8 cellular contexts compared by ENCODE assay signal in genomic region chr7:131109757-131110293, GRCh38.
DNase-seq lines count a peak whose midpoint lies in the region; ATAC-seq and TF ChIP-seq lines count a peak whose summit lies in the region.

No MANE protein-coding gene starts in this region.

- H3K4me1 ChIP-seq in naive thymus-derived CD4-positive, alpha-beta T cell (ENCODE audit: control insufficient read depth in 2 of 2, insufficient read depth in 2 of 2, low read length in 2 of 2): peaks cover 24 to 31% of the 10 kb centered on the region in 2 donors

- H3K36me3 ChIP-seq in naive thymus-derived CD4-positive, alpha-beta T cell (ENCODE audit: control insufficient read depth in 2 of 3, insufficient read depth in 3 of 3, low read length in 3 of 3): peaks cover 0 to 22% (median 0%) of the 10 kb centered on the region in 3 experiments

- H3K27me3 ChIP-seq in HL-60 (ENCODE audit: insufficient read depth, poor library complexity, severe bottlenecking): no peaks in the 10 kb centered on the region
- no peaks in the 10 kb centered on the region for H3K27me3 ChIP-seq in naive thymus-derived CD4-positive, alpha-beta T cell (ENCODE audit: control insufficient read depth in 2 of 2, insufficient read depth in 2 of 2, low read length in 2 of 2)

- intact Hi-C loops in naive thymus-derived CD4-positive, alpha-beta T cell (cut with micrococcal nuclease): loop anchor here (2.0 to 5.0 kb wide), 7 partner anchors 37 to 1678 kb away; partner anchors contain the start of genes COPG2 (in 1 of the 2), STRIP2 (in 1 of the 2) and UBE2H (in 1 of the 2)

- DNase-seq in NCI-H187 (lab: John Stamatoyannopoulos, UW) (peak; percentile 29 to 58), NCI-H187 treated with DMSO at 0.1 percent for 48 hours (lab: John Stamatoyannopoulos, UW) (no peak), HL-60 (ENCODE audit: low read depth in 1 of 2, low spot score in 1 of 2) (peak; percentile 66 to 86), OCI-M1 (lab: John Stamatoyannopoulos, UW) (peak; percentile 78), fibroblast of gingiva (ENCODE audit: low read depth) (peak; percentile 94)
- peak; percentile 60 to 65 for DNase-seq in activated T-helper 1 cell treated with anti-CD3 and anti-CD28 coated beads, Interleukin-2, amount 50 U/mL, for 16 hours (ENCODE audit: low read depth in 1 of 2, low spot score in 1 of 2)
- peak; percentile 47 to 72 (median 57) for DNase-seq in naive thymus-derived CD4-positive, alpha-beta T cell
- peak; percentile 78 for DNase-seq in stimulated activated naive CD8-positive, alpha-beta T cell treated with anti-CD3 and anti-CD28 coated beads, Interleukin-15, Interleukin-2, amounts not matched to agents 100 U/mL and 50 U/mL, for 24 hours

- no peaks in the 10 kb centered on the region for H3K9me3 ChIP-seq in naive thymus-derived CD4-positive, alpha-beta T cell (ENCODE audit: control insufficient read depth in 2 of 3, low read length in 3 of 3)

- CTCF ChIA-PET in naive thymus-derived CD4-positive, alpha-beta T cell (lab: Charles Lee): interaction anchor here (0.6 to 0.7 kb wide), 2 partner anchors 51 to 216 kb away, joined by 3 read pairs; no protein-coding TSS in a partner anchor

- POLR2A ChIA-PET in naive thymus-derived CD4-positive, alpha-beta T cell (lab: Charles Lee): interaction anchor here (1.1 to 2.1 kb wide), 6 partner anchors 14 to 218 kb away, joined by 3 to 9 read pairs (median 6); partner anchors contain the start of gene MKLN1

- peak overlapping the region; percentile 86 for H3K27ac ChIP-seq in HL-60 (replicated peaks)
- H3K27ac ChIP-seq in naive thymus-derived CD4-positive, alpha-beta T cell (ENCODE audit: low read depth, low read length): peak overlapping the region; percentile 9

- H3K4me3 ChIP-seq in HL-60 (replicated peaks; ENCODE audit: insufficient read depth, low read length): peak overlapping the region; percentile 56
- peak overlapping the region; percentile 54 for H3K4me3 ChIP-seq in naive thymus-derived CD4-positive, alpha-beta T cell (ENCODE audit: low read length)

- peaks cover 0 to 15% (median 9%) of the 10 kb centered on the region in 5 donors for H3K36me3 Mint-ChIP-seq in naive thymus-derived CD4-positive, alpha-beta T cell

- H3K4me3 Mint-ChIP-seq in naive thymus-derived CD4-positive, alpha-beta T cell: peak overlapping the region; percentile 77 to 99 (median 94)

- H3K27ac Mint-ChIP-seq in naive thymus-derived CD4-positive, alpha-beta T cell: peak overlapping the region; percentile 83 to 100 (median 97)

- H3K27me3 Mint-ChIP-seq in naive thymus-derived CD4-positive, alpha-beta T cell: peaks cover 0 to 16% (median 0%) of the 10 kb centered on the region in 5 donors

- H3K4me1 Mint-ChIP-seq in naive thymus-derived CD4-positive, alpha-beta T cell: peaks cover 28 to 52% (median 35%) of the 10 kb centered on the region in 7 donors

- no peak for TF ChIP-seq CTCF in HL-60 (IDR thresholded peaks at IDR 0.05; ENCODE audit: insufficient read depth, low read length)

- no peak for ATAC-seq in naive thymus-derived CD4-positive, alpha-beta T cell
- ATAC-seq in stimulated activated naive CD8-positive, alpha-beta T cell treated with anti-CD3 and anti-CD28 coated beads, Interleukin-15, Interleukin-2, amounts not matched to agents 100 U/mL and 50 U/mL, for 24 hours: no peak

- H3K9me3 Mint-ChIP-seq in naive thymus-derived CD4-positive, alpha-beta T cell: peaks cover 0 to 13% (median 0%) of the 10 kb centered on the region in 11 donors
